Comparison of ENCODE assay signal across 8 cellular contexts in the genomic region with DNA sequence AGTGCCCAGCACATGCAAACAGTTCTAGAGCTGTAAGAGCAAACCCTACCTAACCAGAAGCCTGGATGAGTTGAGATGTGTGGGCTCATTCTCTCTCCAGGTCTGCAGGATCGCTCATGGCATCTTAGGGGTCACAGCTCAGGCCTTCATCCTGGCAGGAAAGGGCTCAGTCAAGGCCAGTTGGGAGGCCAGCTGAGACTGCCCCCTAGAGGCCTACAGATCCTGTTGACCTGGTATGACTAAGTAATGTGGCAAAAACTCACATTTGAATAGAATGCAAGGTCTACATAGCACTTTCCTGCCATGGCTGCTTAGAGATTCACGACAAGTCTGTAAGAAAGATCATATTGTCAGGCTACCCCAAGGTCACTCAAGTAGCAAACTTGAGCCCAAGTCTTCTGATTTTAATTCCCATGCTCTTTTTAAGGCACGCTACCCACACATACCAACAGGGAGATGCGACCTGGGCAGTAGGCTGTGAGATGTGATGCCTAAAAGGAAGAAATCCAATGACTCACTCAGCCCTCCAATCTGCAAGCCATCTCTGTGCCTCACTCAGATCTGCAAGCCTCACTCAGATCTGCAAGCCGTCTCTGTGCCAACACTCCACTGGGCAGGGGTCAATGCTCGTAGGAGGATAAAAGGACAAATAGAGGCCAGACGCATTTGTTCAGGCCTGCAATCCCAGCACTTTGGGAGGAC. TPM values are rescaled to one million over a fixed set of nuclear protein-coding genes. Genes with fewer than 3 reads are reported as not detected.
A peak's percentile ranks its signal among the peaks of the same experiment; 100 is the strongest.
DNase-seq lines count a peak whose midpoint lies in the region; TF ChIP-seq lines count a peak whose summit lies in the region.

No MANE protein-coding gene starts in this region.

- peaks cover 9% of the 10 kb centered on the region; the same call in 1 of the 2 replicates for H3K9me3 ChIP-seq in Loucy (ENCODE audit: insufficient read depth, low read depth, low read length)

- H4K20me1 ChIP-seq in Loucy (ENCODE audit: insufficient read depth, low read length, poor library complexity, severe bottlenecking) = no peaks in the 10 kb centered on the region

- no peak overlapping the region for H3K4me3 Mint-ChIP-seq in activated naive CD4-positive, alpha-beta T cell treated with anti-CD3 and anti-CD28 coated beads for 36 hours

- no peak overlapping the region for H3K9ac ChIP-seq in Loucy (ENCODE audit: low read depth, low read length, poor library complexity, severe bottlenecking)

- DNase-seq in NOMO-1 treated with DMSO at 0.1 percent for 48 hours (lab: John Stamatoyannopoulos, UW; ENCODE audit: unreplicated experiment) (peak; percentile 21), NOMO-1 treated with dmso at 0.1 percent for 144 hours (lab: John Stamatoyannopoulos, UW; ENCODE audit: unreplicated experiment) (no peak), kidney tubule cell (ENCODE audit: low spot score) (peak; percentile 81), posterior vena cava (ENCODE audit: low spot score) (no peak), GM19240 (ENCODE audit: insufficient read length, low spot score) (no peak), NCI-H1048 (lab: John Stamatoyannopoulos, UW) (no peak)
- DNase-seq in activated naive CD4-positive, alpha-beta T cell treated with anti-CD3 and anti-CD28 coated beads for 36 hours = peak; percentile 41

- TF ChIP-seq CTCF in Loucy (conservative IDR thresholded peaks at IDR 0.05; ENCODE audit: low read length) = peak; percentile 72

- no peaks in the 10 kb centered on the region for H3K79me2 ChIP-seq in Loucy (ENCODE audit: insufficient read depth, low read length)

- H3K36me3 ChIP-seq in Loucy (ENCODE audit: insufficient read depth, low read length) = no peaks in the 10 kb centered on the region

- no peaks in the 10 kb centered on the region for H3F3A ChIP-seq in Loucy (ENCODE audit: low read depth)

- CTCF ChIA-PET in activated naive CD4-positive, alpha-beta T cell treated with anti-CD3 and anti-CD28 coated beads for 36 hours (lab: Charles Lee) = interaction anchor here (0.7 to 1.0 kb wide), 2 partner anchors 53 to 114 kb away, joined by 3 read pairs; no protein-coding TSS in a partner anchor

- peaks cover 9% of the 10 kb centered on the region for H3K9me3 Mint-ChIP-seq in activated naive CD4-positive, alpha-beta T cell treated with anti-CD3 and anti-CD28 coated beads for 36 hours

- H3K36me3 Mint-ChIP-seq in activated naive CD4-positive, alpha-beta T cell treated with anti-CD3 and anti-CD28 coated beads for 36 hours (ENCODE audit: low read depth) = no peaks in the 10 kb centered on the region

- intact Hi-C loops in activated naive CD4-positive, alpha-beta T cell treated with anti-CD3 and anti-CD28 coated beads for 36 hours (cut with micrococcal nuclease) = loop anchor here (2.0 kb wide), 1 partner anchor 140 kb away; no protein-coding TSS in a partner anchor
- intact Hi-C loops in posterior vena cava (cut with DNase I) = loop anchor here in 1 of 2 donors (5.0 kb wide), 1 partner anchor 1948 kb away; no protein-coding TSS in a partner anchor

- H3K9me2 ChIP-seq in Loucy (replicated peaks; ENCODE audit: low read depth, low read length) = no peaks in the 10 kb centered on the region

- H3K4me2 ChIP-seq in Loucy (ENCODE audit: low read depth, low read length, poor library complexity, severe bottlenecking) = no peak overlapping the region

- no peak overlapping the region for H3K27ac Mint-ChIP-seq in activated naive CD4-positive, alpha-beta T cell treated with anti-CD3 and anti-CD28 coated beads for 36 hours

- H3K4me1 ChIP-seq in Loucy (ENCODE audit: insufficient read depth, low read length, poor library complexity, severe bottlenecking) = no peaks in the 10 kb centered on the region

- H3K4me1 Mint-ChIP-seq in activated naive CD4-positive, alpha-beta T cell treated with anti-CD3 and anti-CD28 coated beads for 36 hours (ENCODE audit: low read depth) = no peaks in the 10 kb centered on the region

- no peaks in the 10 kb centered on the region for H3K27me3 Mint-ChIP-seq in activated naive CD4-positive, alpha-beta T cell treated with anti-CD3 and anti-CD28 coated beads for 36 hours (ENCODE audit: low read depth)

- no peak overlapping the region for H2AFZ ChIP-seq in Loucy (ENCODE audit: low read length)

- H3K27me3 ChIP-seq in Loucy (ENCODE audit: insufficient read depth, low read length, poor library complexity, severe bottlenecking) = no peaks in the 10 kb centered on the region

- no peak overlapping the region for H3K4me3 ChIP-seq in Loucy (ENCODE audit: low read length, poor library complexity, severe bottlenecking)

RNA-seq across cellular contexts. Expression of a gene that starts 5.1 kb away (rescaled TPM):
- total RNA-seq in activated naive CD4-positive, alpha-beta T cell treated with anti-CD3 and anti-CD28 coated beads for 36 hours = not detected
- not detected for total RNA-seq in posterior vena cava

RNA-seq across cellular contexts. Expression of a gene that starts 41.7 kb away (rescaled TPM):
- total RNA-seq in activated naive CD4-positive, alpha-beta T cell treated with anti-CD3 and anti-CD28 coated beads for 36 hours = 10 to 100 TPM; 17.0 to 19.5 TPM
- total RNA-seq in posterior vena cava = 100 to 1,000 TPM; 234 to 289 TPM

Comparison
In these comparisons a context has a peak if more than half of its experiments do, and no peak if none do; other contexts are left out.
1. DNase-seq: peak in NOMO-1 treated with DMSO at 0.1 percent for 48 hours (single experiment), activated naive CD4-positive, alpha-beta T cell treated with anti-CD3 and anti-CD28 coated beads for 36 hours (single experiment) and kidney tubule cell (single experiment); none in NOMO-1 treated with dmso at 0.1 percent for 144 hours (single experiment), posterior vena cava (single experiment), GM19240 (single experiment) and NCI-H1048 (single experiment).
2. RNA of a gene that starts 41.7 kb away (total RNA-seq): 234 to 289 TPM in posterior vena cava; 17.0 to 19.5 TPM in activated naive CD4-positive, alpha-beta T cell treated with anti-CD3 and anti-CD28 coated beads for 36 hours; every median in the first group is over 10 times any median in the second.